Comparison of ENCODE assay signal across 12 cellular contexts in genomic region chr15:71195242-71195641, GRCh38.
A peak's percentile ranks its signal among the peaks of the same experiment; 100 is the strongest.
DNase-seq lines count a peak whose midpoint lies in the region; ATAC-seq and TF ChIP-seq lines count a peak whose summit lies in the region.
"Had no signal": no experiment of that assay in that cellular context is flagged by ENCODE, and none has a peak within 500 bp of the region (broad histone marks: within the 10 kb centered on the region; RNA-seq: fewer than 3 reads in every experiment).

No MANE protein-coding gene starts in this region.

- CTCF ChIA-PET in BJ (lab: Yijun Ruan, JAX) = no interaction called here

- TF ChIP-seq POLR2A in erythroblast (IDR thresholded peaks at IDR 0.05; ENCODE audit: low read length) = no peak

- no peak overlapping the region for H3K4me3 ChIP-seq in BJ (ENCODE audit: low read depth, low read length)
- H3K4me3 ChIP-seq: adrenal gland had no signal

- no peaks in the 10 kb centered on the region for H3K27me3 ChIP-seq in BJ (ENCODE audit: control insufficient read depth, insufficient read depth, low read length)
- H3K27me3 ChIP-seq: adrenal gland had no signal

- ATAC-seq in SK-N-SH treated with all-trans-retinoic acid at 6 μM for 48 hours (peak; percentile 40; the same call in 2 of the 3 replicates), HG02623 (IDR thresholded peaks at IDR 0.05; ENCODE audit: unreplicated experiment) (no peak), GM21723 (IDR thresholded peaks at IDR 0.05; ENCODE audit: unreplicated experiment) (no peak)
- ATAC-seq: activated CD8-positive, alpha-beta memory T cell treated with anti-CD3 and anti-CD28 coated beads, Interleukin-2, amount 10 ng/mL, durations not matched to agents 7 days and 5 days had no signal

- DNase-seq in BJ (ENCODE audit: low read depth) = no peak
- DNase-seq in HT1080 (ENCODE audit: low read depth) = peak; percentile 47
- DNase-seq in iPS DF 19.7 (ENCODE audit: low read depth, low spot score) = peak; percentile 74
- no peak for DNase-seq in erythroblast (lab: John Stamatoyannopoulos, UW)
- DNase-seq in NCI-H446 (lab: John Stamatoyannopoulos, UW) = no peak
- DNase-seq: activated CD8-positive, alpha-beta memory T cell treated with anti-CD3 and anti-CD28 coated beads, Interleukin-2, amount 10 ng/mL, durations not matched to agents 7 days and 5 days; IMR-90; NCI-H226 had no signal

- H3K36me3 ChIP-seq in BJ (ENCODE audit: control insufficient read depth, insufficient read depth, low read length) = no peaks in the 10 kb centered on the region; the same call in 1 of the 2 replicates
- H3K36me3 ChIP-seq: adrenal gland had no signal

- POLR2A ChIA-PET in BJ (lab: Charles Lee) = no interaction called here

- TF ChIP-seq CTCF in BJ (IDR thresholded peaks at IDR 0.05; ENCODE audit: insufficient read depth, low read depth, low read length) = 0 out of 2 replicates have a peak, but pooled peaks have one; percentile 23

TF ChIP-seq in SK-N-SH treated with all-trans-retinoic acid at 6 μM for 48 hours, 23 proteins besides CTCF, POLR2A, EP300 and RAD21:
- no peak for TF ChIP-seq GLIS3 (CRISPR knock-in tag; IDR thresholded peaks at IDR 0.05)
- no peak for TF ChIP-seq ZFP3 (CRISPR knock-in tag; IDR thresholded peaks at IDR 0.05)
- no peak for TF ChIP-seq ISL1 (CRISPR knock-in tag; IDR thresholded peaks at IDR 0.05)
- TF ChIP-seq CREB5 (CRISPR knock-in tag; IDR thresholded peaks at IDR 0.05; ENCODE audit: low read depth) = no peak
- no peak for TF ChIP-seq RARB (CRISPR knock-in tag; IDR thresholded peaks at IDR 0.05)
- TF ChIP-seq CSDC2 (CRISPR knock-in tag; IDR thresholded peaks at IDR 0.05) = no peak
- no peak for TF ChIP-seq OSR1 (CRISPR knock-in tag; IDR thresholded peaks at IDR 0.05)
- TF ChIP-seq ZNF8 (CRISPR knock-in tag; IDR thresholded peaks at IDR 0.05) = no peak
- no peak for TF ChIP-seq ESRRG (CRISPR knock-in tag; IDR thresholded peaks at IDR 0.05)
- no peak for TF ChIP-seq PATZ1 (CRISPR knock-in tag; IDR thresholded peaks at IDR 0.05; ENCODE audit: borderline replicate concordance)
- TF ChIP-seq SNAI2 (CRISPR knock-in tag; IDR thresholded peaks at IDR 0.05) = no peak
- TF ChIP-seq ZNF565 (CRISPR knock-in tag; conservative IDR thresholded peaks at IDR 0.05; ENCODE audit: low read depth) = no peak
- no peak for TF ChIP-seq ARNTL (CRISPR knock-in tag; IDR thresholded peaks at IDR 0.05; ENCODE audit: borderline replicate concordance, low read depth)
- TF ChIP-seq BACH2 (CRISPR knock-in tag; IDR thresholded peaks at IDR 0.05; ENCODE audit: borderline replicate concordance) = no peak

Comparison
In these comparisons a context has a peak if more than half of its experiments do, and no peak if none do; other contexts are left out.
1. DNase-seq: peak in HT1080 (single experiment) and iPS DF 19.7 (single experiment); none in BJ (single experiment), erythroblast (0 of 2) and NCI-H446 (0 of 2).